In the genomic region with DNA sequence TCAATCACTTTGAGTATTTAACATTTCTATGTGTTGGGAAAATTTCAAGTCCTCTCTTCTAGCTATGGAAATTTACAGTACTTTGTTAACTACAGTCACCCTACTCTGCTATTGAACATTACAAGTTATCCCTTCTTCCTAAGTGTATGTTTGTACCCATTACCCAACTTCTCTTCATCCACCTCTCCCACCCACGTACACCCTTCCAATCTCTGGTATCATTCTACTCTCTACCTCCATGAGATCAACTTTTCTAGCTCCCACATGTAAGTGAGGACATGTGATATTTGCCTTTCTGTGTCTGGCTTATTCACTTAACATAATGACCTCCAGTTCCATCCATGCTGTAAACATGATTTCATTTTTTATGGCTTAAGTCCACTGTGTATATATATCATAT, we compare ENCODE assay signal across 13 cellular contexts. TPM values are rescaled to one million over a fixed set of nuclear protein-coding genes. Genes with fewer than 3 reads are reported as not detected.
DNase-seq lines count a peak whose midpoint lies in the region; ATAC-seq and TF ChIP-seq lines count a peak whose summit lies in the region.
"Had no signal": no experiment of that assay in that cellular context is flagged by ENCODE, and none has a peak within 500 bp of the region (broad histone marks: within the 10 kb centered on the region; RNA-seq: fewer than 3 reads in every experiment).

No MANE protein-coding gene starts in this region.

- no peak for TF ChIP-seq CTCF in nephron (IDR thresholded peaks at IDR 0.05; ENCODE audit: unreplicated experiment in 3 of 3)

- no peak for ATAC-seq in activated CD4-positive, alpha-beta T cell treated with anti-CD3 and anti-CD28 coated beads for 36 hours
- ATAC-seq: body of pancreas had no signal

- H3K9me3 Mint-ChIP-seq in activated CD4-positive, alpha-beta T cell treated with anti-CD3 and anti-CD28 coated beads, Interleukin-2, amount 10 ng/mL, durations not matched to agents 24 days and 14 days = no peaks in the 10 kb centered on the region
- H3K9me3 Mint-ChIP-seq in activated CD4-positive, alpha-beta T cell treated with anti-CD3 and anti-CD28 coated beads for 36 hours (ENCODE audit: low read depth) = no peaks in the 10 kb centered on the region
- no peaks in the 10 kb centered on the region for H3K9me3 Mint-ChIP-seq in nephron
- H3K9me3 Mint-ChIP-seq: naive B cell had no signal

- CTCF ChIA-PET in activated CD4-positive, alpha-beta T cell treated with anti-CD3 and anti-CD28 coated beads for 36 hours (lab: Charles Lee) = interaction anchor here (0.5 to 2.0 kb wide), 2 partner anchors 11 to 136 kb away, joined by 3 to 8 read pairs; a partner anchor contains a TSS

- POLR2A ChIA-PET in activated CD4-positive, alpha-beta T cell treated with anti-CD3 and anti-CD28 coated beads for 36 hours (lab: Charles Lee) = no interaction called here

- peak overlapping the region; percentile 81 for H3K27ac Mint-ChIP-seq in activated CD4-positive, alpha-beta T cell treated with anti-CD3 and anti-CD28 coated beads, Interleukin-2, amount 10 ng/mL, durations not matched to agents 24 days and 14 days
- no peak overlapping the region for H3K27ac Mint-ChIP-seq in activated CD4-positive, alpha-beta T cell treated with anti-CD3 and anti-CD28 coated beads for 36 hours
- no peak overlapping the region for H3K27ac Mint-ChIP-seq in nephron
- H3K27ac Mint-ChIP-seq: naive B cell had no signal

- H3K4me3 Mint-ChIP-seq in activated CD4-positive, alpha-beta T cell treated with anti-CD3 and anti-CD28 coated beads, Interleukin-2, amount 10 ng/mL, durations not matched to agents 24 days and 14 days = peak overlapping the region; percentile 16
- H3K4me3 Mint-ChIP-seq in activated CD4-positive, alpha-beta T cell treated with anti-CD3 and anti-CD28 coated beads for 36 hours = no peak overlapping the region
- peak overlapping the region; percentile 5 to 26 (median 20) for H3K4me3 Mint-ChIP-seq in nephron

- intact Hi-C loops in activated CD4-positive, alpha-beta T cell treated with anti-CD3 and anti-CD28 coated beads, Interleukin-2, amount 10 ng/mL, durations not matched to agents 24 days and 14 days (cut with micrococcal nuclease) = no loop called here
- intact Hi-C loops in activated CD4-positive, alpha-beta T cell treated with anti-CD3 and anti-CD28 coated beads for 36 hours (cut with DNase I, micrococcal nuclease) = no loop called here

- no peak for DNase-seq in activated CD4-positive, alpha-beta T cell treated with anti-CD3 and anti-CD28 coated beads, Interleukin-2, amount 10 ng/mL, durations not matched to agents 24 days and 14 days
- no peak for DNase-seq in activated CD4-positive, alpha-beta T cell treated with anti-CD3 and anti-CD28 coated beads for 36 hours
- no peak for DNase-seq in NCI-H526 (lab: John Stamatoyannopoulos, UW)
- DNase-seq: activated naive CD4-positive, alpha-beta T cell treated with anti-CD3 and anti-CD28 coated beads, Interleukin-2, amount 50 U/mL, for 16 hours; activated T-cell treated with anti-CD3 and anti-CD28 coated beads for 4 hours; body of pancreas; colonic mucosa; DMS79; naive B cell; NCI-H1436; NCI-H82; stimulated activated CD4-positive, alpha-beta T cell treated with anti-CD3 and anti-CD28 coated beads, Interleukin-1b, Interleukin-23, amount 100 ng/mL, for 48 hours had no signal

- peaks cover 33% of the 10 kb centered on the region for H3K4me1 Mint-ChIP-seq in activated CD4-positive, alpha-beta T cell treated with anti-CD3 and anti-CD28 coated beads, Interleukin-2, amount 10 ng/mL, durations not matched to agents 24 days and 14 days
- H3K4me1 Mint-ChIP-seq in activated CD4-positive, alpha-beta T cell treated with anti-CD3 and anti-CD28 coated beads for 36 hours = peaks cover 35% of the 10 kb centered on the region
- peaks cover 19% of the 10 kb centered on the region for H3K4me1 Mint-ChIP-seq in nephron

- no peaks in the 10 kb centered on the region for H3K27me3 Mint-ChIP-seq in activated CD4-positive, alpha-beta T cell treated with anti-CD3 and anti-CD28 coated beads, Interleukin-2, amount 10 ng/mL, durations not matched to agents 24 days and 14 days
- H3K27me3 Mint-ChIP-seq in activated CD4-positive, alpha-beta T cell treated with anti-CD3 and anti-CD28 coated beads for 36 hours = no peaks in the 10 kb centered on the region
- H3K27me3 Mint-ChIP-seq in nephron (ENCODE audit: low read depth) = no peaks in the 10 kb centered on the region
- H3K27me3 Mint-ChIP-seq: naive B cell had no signal

- H3K36me3 Mint-ChIP-seq in activated CD4-positive, alpha-beta T cell treated with anti-CD3 and anti-CD28 coated beads, Interleukin-2, amount 10 ng/mL, durations not matched to agents 24 days and 14 days (ENCODE audit: low read depth) = peaks cover 21% of the 10 kb centered on the region
- H3K36me3 Mint-ChIP-seq in activated CD4-positive, alpha-beta T cell treated with anti-CD3 and anti-CD28 coated beads for 36 hours (ENCODE audit: low read depth) = peaks cover 15% of the 10 kb centered on the region
- peaks cover 5% of the 10 kb centered on the region for H3K36me3 Mint-ChIP-seq in nephron (ENCODE audit: low read depth)
- H3K36me3 Mint-ChIP-seq: naive B cell had no signal

RNA-seq across cellular contexts. Expression of a gene that starts 3.2 kb away (rescaled TPM):
- total RNA-seq in activated CD4-positive, alpha-beta T cell treated with anti-CD3 and anti-CD28 coated beads, Interleukin-2, amount 10 ng/mL, durations not matched to agents 24 days and 14 days = 6.6 and 8.0 TPM in 2 replicates
- 1 to 10 TPM; 7.1 to 9.1 TPM for total RNA-seq in activated CD4-positive, alpha-beta T cell treated with anti-CD3 and anti-CD28 coated beads for 36 hours

RNA-seq across cellular contexts. Expression of a gene that starts 10.8 kb away (rescaled TPM):
- 17.1 and 17.8 TPM in 2 replicates for total RNA-seq in activated CD4-positive, alpha-beta T cell treated with anti-CD3 and anti-CD28 coated beads, Interleukin-2, amount 10 ng/mL, durations not matched to agents 24 days and 14 days
- 10 to 100 TPM in 1 of 2 experiments, 1 to 10 TPM in 1; 9.2 to 10.8 TPM for total RNA-seq in activated CD4-positive, alpha-beta T cell treated with anti-CD3 and anti-CD28 coated beads for 36 hours

RNA-seq across cellular contexts. Expression of a gene that starts 16.5 kb away (rescaled TPM):
- 13.9 and 14.9 TPM in 2 replicates for total RNA-seq in activated CD4-positive, alpha-beta T cell treated with anti-CD3 and anti-CD28 coated beads, Interleukin-2, amount 10 ng/mL, durations not matched to agents 24 days and 14 days
- 10 to 100 TPM in 1 of 2 experiments, 1 to 10 TPM in 1; 8.0 to 11.2 TPM for total RNA-seq in activated CD4-positive, alpha-beta T cell treated with anti-CD3 and anti-CD28 coated beads for 36 hours

RNA-seq across cellular contexts. Expression of a gene that starts 35.5 kb away (rescaled TPM):
- total RNA-seq in activated CD4-positive, alpha-beta T cell treated with anti-CD3 and anti-CD28 coated beads, Interleukin-2, amount 10 ng/mL, durations not matched to agents 24 days and 14 days = 14.0 and 14.6 TPM in 2 replicates
- 10 to 100 TPM in 1 of 2 experiments, 1 to 10 TPM in 1; 9.0 to 10.7 TPM for total RNA-seq in activated CD4-positive, alpha-beta T cell treated with anti-CD3 and anti-CD28 coated beads for 36 hours

RNA-seq across cellular contexts. Expression of a gene that starts 40.0 kb away (rescaled TPM):
- total RNA-seq in activated CD4-positive, alpha-beta T cell treated with anti-CD3 and anti-CD28 coated beads, Interleukin-2, amount 10 ng/mL, durations not matched to agents 24 days and 14 days = 10.5 and 13.6 TPM in 2 replicates
- total RNA-seq in activated CD4-positive, alpha-beta T cell treated with anti-CD3 and anti-CD28 coated beads for 36 hours = 1 to 10 TPM; 6.3 to 8.0 TPM
